Comparison of ENCODE assay signal across 8 cellular contexts in the genomic region with DNA sequence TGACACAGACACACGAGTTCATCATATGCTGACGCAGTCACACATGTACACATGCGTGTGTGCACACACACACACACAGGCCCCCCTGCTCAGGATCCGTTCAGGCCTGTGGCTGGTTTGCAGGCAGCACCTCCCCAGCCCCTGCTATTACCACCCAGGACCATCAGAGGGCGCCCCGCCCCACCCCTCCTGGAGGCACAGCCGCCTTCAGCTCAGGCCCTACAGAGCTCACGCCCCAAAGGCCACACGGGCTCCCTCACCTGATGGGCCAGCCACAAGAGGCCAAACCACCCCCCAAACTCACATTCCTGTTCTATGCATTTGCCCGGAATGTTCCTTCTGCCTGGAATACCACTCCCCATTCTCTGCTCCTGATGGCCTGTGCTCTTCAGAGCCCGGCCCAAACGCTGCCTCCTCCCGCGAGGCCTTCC. TPM values are rescaled to one million over a fixed set of nuclear protein-coding genes. Genes with fewer than 3 reads are reported as not detected.
DNase-seq lines count a peak whose midpoint lies in the region; ATAC-seq, FAIRE-seq and TF ChIP-seq lines count a peak whose summit lies in the region.
"Not testable (repeated sequence)": the region's sequence is repeated elsewhere in the genome, so short reads cannot be mapped to it uniquely, and the experiment has no call there.

No MANE protein-coding gene starts in this region.

- H3K36me3 ChIP-seq in A673 (ENCODE audit: insufficient read depth, low read length, poor library complexity, severe bottlenecking); endothelial cell of umbilical vein (ENCODE audit: control insufficient read depth in 2 of 2, extremely low read depth in 1 of 2, insufficient read depth in 2 of 2, low read length in 2 of 2): not testable (repeated sequence)

- intact Hi-C loops in A673 (cut with micrococcal nuclease; ENCODE audit: unreplicated experiment) (loop anchor here (1.0 kb wide), 1 partner anchor 116 kb away; no protein-coding TSS in a partner anchor), endothelial cell of umbilical vein (cut with micrococcal nuclease) (loop anchor here (1.0 kb wide), 1 partner anchor 116 kb away; no protein-coding TSS in a partner anchor)

- not testable (repeated sequence) for H3K27me3 Mint-ChIP-seq in activated T-helper 17 cell treated with anti-CD3 and anti-CD28 coated beads, Interleukin-2, amount 50 U/mL, for 72 hours; memory B cell

- not testable (repeated sequence) for H3K27me3 ChIP-seq in A673 (replicated peaks; ENCODE audit: insufficient read depth, low read depth, low read length, poor library complexity)
- H3K27me3 ChIP-seq in endothelial cell of umbilical vein (ENCODE audit: control insufficient read depth in 2 of 2, insufficient read depth in 2 of 2, low read length in 2 of 2), result peaks cover 20 to 29% of the 10 kb centered on the region in 2 experiments

- CTCF ChIA-PET in A673 (lab: Charles Lee), result interaction anchor here (0.5 to 1.1 kb wide), 11 partner anchors 20 to 901 kb away, joined by 3 to 5 read pairs (median 3); no protein-coding TSS in a partner anchor
- CTCF ChIA-PET in endothelial cell of umbilical vein (lab: Charles Lee), result interaction anchor here (0.6 to 5.3 kb wide), 27 partner anchors 8 to 657 kb away, joined by 3 to 59 read pairs (median 4); a partner anchor contains a TSS

- H3K9me1 ChIP-seq in endothelial cell of umbilical vein (replicated peaks; ENCODE audit: control insufficient read depth, extremely low read depth, insufficient read depth, low read length), result not testable (repeated sequence)

- not testable (repeated sequence) for H3K4me1 ChIP-seq in A673 (ENCODE audit: insufficient read depth, low read length, poor library complexity, severe bottlenecking); endothelial cell of umbilical vein (ENCODE audit: control insufficient read depth, extremely low read depth, insufficient read depth, low read length)

- FAIRE-seq in endothelial cell of umbilical vein (lab: Jason Lieb, UNC), result peak; percentile 76

- H3K4me3 Mint-ChIP-seq in activated T-helper 17 cell treated with anti-CD3 and anti-CD28 coated beads, Interleukin-2, amount 50 U/mL, for 72 hours; memory B cell: not testable (repeated sequence)

- H3K27ac Mint-ChIP-seq in activated T-helper 17 cell treated with anti-CD3 and anti-CD28 coated beads, Interleukin-2, amount 50 U/mL, for 72 hours, result not testable (repeated sequence)
- H3K27ac Mint-ChIP-seq in memory B cell, result peak overlapping the region; percentile 24

- H3K9ac ChIP-seq in endothelial cell of umbilical vein (replicated peaks; ENCODE audit: extremely low read depth, insufficient read depth, low read length), result not testable (repeated sequence)

- H4K20me1 ChIP-seq in endothelial cell of umbilical vein (replicated peaks; ENCODE audit: control insufficient read depth, extremely low read depth, insufficient read depth, low read length), result not testable (repeated sequence)

- H2AFZ ChIP-seq in endothelial cell of umbilical vein (ENCODE audit: low read depth, low read length), result not testable (repeated sequence)

- TF ChIP-seq CTCF in A673 (conservative IDR thresholded peaks at IDR 0.05; ENCODE audit: low read depth, low read length) (peak; percentile 67), endothelial cell of umbilical vein (IDR thresholded peaks at IDR 0.05; ENCODE audit: extremely low read depth in 1 of 2, insufficient read depth in 1 of 2, low read depth in 1 of 2, low read length in 2 of 2) (peak; percentile 42 to 76)

- POLR2A ChIA-PET in A673 (lab: Charles Lee; ENCODE audit: low non-redundant PET), result not testable (repeated sequence)
- POLR2A ChIA-PET in endothelial cell of umbilical vein (lab: Charles Lee), result interaction anchor here (0.6 kb wide), 2 partner anchors 65 to 73 kb away, joined by 3 to 6 read pairs; no protein-coding TSS in a partner anchor

- H3K4me3 ChIP-seq in A673 (ENCODE audit: low read depth, low read length, poor library complexity, severe bottlenecking); endothelial cell of umbilical vein (replicated peaks in 1 of 3; ENCODE audit: insufficient read depth in 1 of 3, low read depth in 1 of 3, low read length in 3 of 3): not testable (repeated sequence)

- dilution Hi-C loops in endothelial cell of umbilical vein (cut with MboI; ENCODE audit: extremely low pct_ligation_motif_present, low sequenced_read_pairs), result not testable (repeated sequence)

- not testable (repeated sequence) for TF ChIP-seq POLR2A in endothelial cell of umbilical vein (IDR thresholded peaks at IDR 0.05; ENCODE audit: low read depth, low read length)

- not testable (repeated sequence) for H3K4me1 Mint-ChIP-seq in activated T-helper 17 cell treated with anti-CD3 and anti-CD28 coated beads, Interleukin-2, amount 50 U/mL, for 72 hours; memory B cell

- H3K79me2 ChIP-seq in endothelial cell of umbilical vein (ENCODE audit: control insufficient read depth, insufficient read depth, low read length), result not testable (repeated sequence)

- peak; percentile 57 for ATAC-seq in GM18909 (IDR thresholded peaks at IDR 0.05; ENCODE audit: poor library complexity, unreplicated experiment)
- peak; percentile 82 for ATAC-seq in activated T-helper 17 cell treated with anti-CD3 and anti-CD28 coated beads, Interleukin-2, amount 50 U/mL, for 72 hours (replicated peaks)
- ATAC-seq in memory B cell (ENCODE audit: low read depth), result peak; percentile 79

- H3K27ac ChIP-seq in A673 (ENCODE audit: low read depth, low read length, poor library complexity, severe bottlenecking); endothelial cell of umbilical vein (ENCODE audit: insufficient read depth, low read depth, low read length): not testable (repeated sequence)

- not testable (repeated sequence) for H3K9me3 Mint-ChIP-seq in activated T-helper 17 cell treated with anti-CD3 and anti-CD28 coated beads, Interleukin-2, amount 50 U/mL, for 72 hours; memory B cell

- not testable (repeated sequence) for H3K4me2 ChIP-seq in endothelial cell of umbilical vein (ENCODE audit: insufficient read depth, low read length)

- peak; percentile 78 for DNase-seq in A673 (ENCODE audit: low spot score)
- peak; percentile 87 for DNase-seq in NAMALWA (ENCODE audit: low spot score)
- DNase-seq in T follicular helper cell (ENCODE audit: low read depth), result peak; percentile 71
- DNase-seq in endothelial cell of umbilical vein (ENCODE audit: low read depth, low spot score), result peak; percentile 63
- DNase-seq in memory B cell (ENCODE audit: low spot score in 2 of 2), result peak; percentile 80 to 87
- DNase-seq in stimulated activated CD4-positive, alpha-beta T cell treated with anti-CD3 and anti-CD28 coated beads, Interleukin-4, amount 100 ng/mL, for 1 hour, result peak; percentile 78

- not testable (repeated sequence) for H3K9me3 ChIP-seq in A673 (ENCODE audit: low read depth, low read length, poor library complexity, severe bottlenecking); endothelial cell of umbilical vein (replicated peaks; ENCODE audit: control insufficient read depth, insufficient read depth, low read length)

- H3K36me3 Mint-ChIP-seq in activated T-helper 17 cell treated with anti-CD3 and anti-CD28 coated beads, Interleukin-2, amount 50 U/mL, for 72 hours (ENCODE audit: low read depth); memory B cell: not testable (repeated sequence)

- not testable (repeated sequence) for BruUV-seq in A673 (replicated peaks; lab: Mats Ljungman, UMichigan); endothelial cell of umbilical vein (replicated peaks; lab: Mats Ljungman, UMichigan)

RNA-seq across cellular contexts. Expression of a gene that starts 26.4 kb away (rescaled TPM):
- total RNA-seq in A673 (2021) (0.11 and 0.22 TPM in 2 replicates), endothelial cell of umbilical vein (not detected in 2 replicates)
- under 1 TPM in 1 of 2 donors, not detected in 1; 0.02 TPM for total RNA-seq in activated T-helper 17 cell treated with anti-CD3 and anti-CD28 coated beads, Interleukin-2, amount 50 U/mL, for 72 hours
- not detected in 2 replicates for polyA plus RNA-seq in endothelial cell of umbilical vein
- not detected in 2 replicates for polyA plus RNA-seq in endothelial cell of umbilical vein (2011; cell fraction: cytosol; rRNA removed)
- polyA plus RNA-seq in endothelial cell of umbilical vein (2011; cell fraction: nucleus; rRNA removed), result not detected in 2 replicates
- 0.04 TPM in 1 of 2 replicates, not detected in the other for polyA plus RNA-seq in endothelial cell of umbilical vein (2012)
- not detected in 2 replicates for polyA minus RNA-seq in endothelial cell of umbilical vein
- polyA minus RNA-seq in endothelial cell of umbilical vein (2011; cell fraction: cytosol; rRNA and poly(A)+ RNA removed), result 16.2 TPM
- polyA minus RNA-seq in endothelial cell of umbilical vein (2011; cell fraction: nucleus; rRNA and poly(A)+ RNA removed), result 0.10 TPM in 1 of 2 replicates, not detected in the other

RNA-seq across cellular contexts. Expression of a gene that starts 38.5 kb away (rescaled TPM):
- total RNA-seq in A673 (2021) (3.4 and 5.6 TPM in 2 replicates), endothelial cell of umbilical vein (10.6 and 12.6 TPM in 2 replicates)
- total RNA-seq in activated T-helper 17 cell treated with anti-CD3 and anti-CD28 coated beads, Interleukin-2, amount 50 U/mL, for 72 hours, result 10 to 100 TPM in 1 of 2 donors, 1 to 10 TPM in 1; 2.6 to 12.1 TPM
- polyA plus RNA-seq in endothelial cell of umbilical vein, result 7.9 and 9.7 TPM in 2 replicates
- polyA plus RNA-seq in endothelial cell of umbilical vein (2011; cell fraction: cytosol; rRNA removed), result 7.6 and 8.1 TPM in 2 replicates
- 12.6 and 13.7 TPM in 2 replicates for polyA plus RNA-seq in endothelial cell of umbilical vein (2011; cell fraction: nucleus; rRNA removed)
- polyA plus RNA-seq in endothelial cell of umbilical vein (2012), result 8.2 and 10.6 TPM in 2 replicates
- polyA minus RNA-seq in endothelial cell of umbilical vein, result 15.7 and 18.5 TPM in 2 replicates
- 9.4 TPM for polyA minus RNA-seq in endothelial cell of umbilical vein (2011; cell fraction: cytosol; rRNA and poly(A)+ RNA removed)
- 8.1 and 12.2 TPM in 2 replicates for polyA minus RNA-seq in endothelial cell of umbilical vein (2011; cell fraction: nucleus; rRNA and poly(A)+ RNA removed)

RNA-seq across cellular contexts. Expression of a gene that starts 46.2 kb away (rescaled TPM):
- total RNA-seq in A673 (2021) (76.5 and 84.5 TPM in 2 replicates), endothelial cell of umbilical vein (35.5 and 41.3 TPM in 2 replicates)
- total RNA-seq in activated T-helper 17 cell treated with anti-CD3 and anti-CD28 coated beads, Interleukin-2, amount 50 U/mL, for 72 hours, result 100 to 1,000 TPM in 1 of 2 donors, 10 to 100 TPM in 1; 98.3 to 113 TPM
- polyA plus RNA-seq in endothelial cell of umbilical vein, result 64.0 and 74.4 TPM in 2 replicates
- 38.1 and 38.8 TPM in 2 replicates for polyA plus RNA-seq in endothelial cell of umbilical vein (2011; cell fraction: cytosol; rRNA removed)
- polyA plus RNA-seq in endothelial cell of umbilical vein (2011; cell fraction: nucleus; rRNA removed), result 15.5 and 17.6 TPM in 2 replicates
- 25.5 and 32.4 TPM in 2 replicates for polyA plus RNA-seq in endothelial cell of umbilical vein (2012)
- polyA minus RNA-seq in endothelial cell of umbilical vein, result 11.1 and 14.6 TPM in 2 replicates
- 71.5 TPM for polyA minus RNA-seq in endothelial cell of umbilical vein (2011; cell fraction: cytosol; rRNA and poly(A)+ RNA removed)
- polyA minus RNA-seq in endothelial cell of umbilical vein (2011; cell fraction: nucleus; rRNA and poly(A)+ RNA removed), result 6.0 and 9.5 TPM in 2 replicates
